In genomic region chr19:2797280-2797679, GRCh38 we compare ENCODE assay signal across 16 cellular contexts. TPM values are rescaled to one million over a fixed set of nuclear protein-coding genes. Genes with fewer than 3 reads are reported as not detected.
DNase-seq lines count a peak whose midpoint lies in the region; ATAC-seq and TF ChIP-seq lines count a peak whose summit lies in the region.
"Had no signal": no experiment of that assay in that cellular context is flagged by ENCODE, and none has a peak within 500 bp of the region (broad histone marks: within the 10 kb centered on the region; RNA-seq: fewer than 3 reads in every experiment).

No MANE protein-coding gene starts in this region.

- H3K9me3 ChIP-seq in heart right ventricle (no peaks in the 10 kb centered on the region), right cardiac atrium (ENCODE audit: control insufficient read depth, low read length) (no peaks in the 10 kb centered on the region)
- H3K9me3 ChIP-seq: HAP-1 had no signal

- DNase-seq in heart right ventricle (peak in 1 of 2 donors; percentile 58), right cardiac atrium (peak; percentile 55 to 78 (median 76)), iPS-NIHi7 (ENCODE audit: extremely low spot score) (no peak), inferior parietal cortex (ENCODE audit: extremely low spot score) (no peak)
- DNase-seq in effector memory CD8-positive, alpha-beta T cell = no peak
- DNase-seq: CD8-positive, alpha-beta T cell; COR-L47; DMS153; DMS79 treated with DMSO at 0.1 percent for 48 hours; EL; GOT3 had no signal

- H3K4me3 Mint-ChIP-seq in effector memory CD8-positive, alpha-beta T cell = no peak overlapping the region
- H3K4me3 Mint-ChIP-seq: B cell; CD14-positive monocyte; CD8-positive, alpha-beta T cell had no signal

- TF ChIP-seq CTCF in VCaP (conservative IDR thresholded peaks at IDR 0.05) (no peak), heart right ventricle (IDR thresholded peaks at IDR 0.05) (no peak)

- H3K36me3 ChIP-seq in heart right ventricle = peaks cover 0 to 84% (median 8%) of the 10 kb centered on the region in 9 donors

- H3K27ac ChIP-seq in VCaP (peak overlapping the region; percentile 90), heart right ventricle (peak overlapping the region; percentile 35 to 89 (median 78)), right cardiac atrium (ENCODE audit: low read length) (peak overlapping the region; percentile 96)

- H3K27me3 ChIP-seq in heart right ventricle (no peaks in the 10 kb centered on the region), right cardiac atrium (ENCODE audit: control insufficient read depth, insufficient read depth) (no peaks in the 10 kb centered on the region)

- peaks cover 0 to 28% (median 19%) of the 10 kb centered on the region in 9 donors for H3K4me1 ChIP-seq in heart right ventricle
- no peaks in the 10 kb centered on the region for H3K4me1 ChIP-seq in right cardiac atrium (ENCODE audit: control insufficient read depth, insufficient read depth, low read length)
- H3K4me1 ChIP-seq: HAP-1 had no signal

- no peaks in the 10 kb centered on the region for H3K4me1 Mint-ChIP-seq in effector memory CD8-positive, alpha-beta T cell (ENCODE audit: low read depth in 2 of 2)
- H3K4me1 Mint-ChIP-seq: CD14-positive monocyte had no signal

- no peak overlapping the region for H3K27ac Mint-ChIP-seq in effector memory CD8-positive, alpha-beta T cell
- H3K27ac Mint-ChIP-seq: B cell; CD8-positive, alpha-beta T cell had no signal

- H3K4me3 ChIP-seq in heart right ventricle = no peak overlapping the region
- H3K4me3 ChIP-seq in right cardiac atrium (ENCODE audit: low read length) = no peak overlapping the region
- H3K4me3 ChIP-seq: HAP-1 had no signal

- intact Hi-C loops in heart right ventricle (cut with DNase I) (no loop called here), right cardiac atrium (cut with DNase I) (no loop called here)

- ATAC-seq in heart right ventricle (peak; percentile 20 to 79 (median 67)), right cardiac atrium (peak; percentile 61 to 72), GM19023 (IDR thresholded peaks at IDR 0.05; ENCODE audit: unreplicated experiment) (no peak)
- no peak for ATAC-seq in effector memory CD8-positive, alpha-beta T cell (replicated peaks)
- ATAC-seq: CD8-positive, alpha-beta T cell had no signal

- WGBS in heart right ventricle, 2 donors = 81 to 87% methylated on average over 15 of the region's 15 CpGs
- WGBS in right cardiac atrium = 75% methylated on average over 15 of the region's 15 CpGs

- H3K27me3 Mint-ChIP-seq in effector memory CD8-positive, alpha-beta T cell = no peaks in the 10 kb centered on the region
- H3K27me3 Mint-ChIP-seq: B cell had no signal

- no peaks in the 10 kb centered on the region for H3K9me3 Mint-ChIP-seq in effector memory CD8-positive, alpha-beta T cell
- H3K9me3 Mint-ChIP-seq: CD8-positive, alpha-beta T cell had no signal

- H3K36me3 Mint-ChIP-seq in effector memory CD8-positive, alpha-beta T cell (ENCODE audit: insufficient read depth) = peaks cover 8% of the 10 kb centered on the region

RNA-seq across cellular contexts. Expression of gene THOP1, which starts 12.0 kb away (rescaled TPM):
- total RNA-seq in heart right ventricle = 10 to 100 TPM; 37.5 to 72.5 (median 41.2) TPM
- 10 to 100 TPM; 84.1 to 85.3 TPM for polyA plus RNA-seq in heart right ventricle
- 10 to 100 TPM; 41.4 to 69.4 (median 54.1) TPM for total RNA-seq in right cardiac atrium
- polyA plus RNA-seq in right cardiac atrium = 64.0 TPM

RNA-seq across cellular contexts. Expression of gene SGTA, which starts 14.2 kb away (rescaled TPM):
- total RNA-seq in heart right ventricle (10 to 100 TPM; 52.6 to 84.9 (median 64.6) TPM), right cardiac atrium (10 to 100 TPM; 53.6 to 84.2 (median 64.6) TPM)
- polyA plus RNA-seq in heart right ventricle (100 to 1,000 TPM in 1 of 2 donors, 10 to 100 TPM in 1; 90.2 to 102 TPM), right cardiac atrium (86.5 TPM)

RNA-seq across cellular contexts. Expression of gene ZNF554, which starts 22.4 kb away (rescaled TPM):
- total RNA-seq in heart right ventricle (1 to 10 TPM; 3.1 to 5.6 (median 4.7) TPM), right cardiac atrium (1 to 10 TPM; 4.7 to 6.7 (median 6.3) TPM)
- polyA plus RNA-seq in heart right ventricle (1 to 10 TPM in 1 of 2 donors, under 1 TPM in 1; 0.94 to 6.7 TPM), right cardiac atrium (4.7 TPM)

RNA-seq across cellular contexts. Expression of gene ZNF555, which starts 44.0 kb away (rescaled TPM):
- 10 to 100 TPM in 2 of 10 donors, 1 to 10 TPM in 8; 4.9 to 11.3 (median 8.5) TPM for total RNA-seq in heart right ventricle
- 1 to 10 TPM; 2.6 to 2.9 TPM for polyA plus RNA-seq in heart right ventricle
- total RNA-seq in right cardiac atrium = 10 to 100 TPM in 2 of 4 donors, 1 to 10 TPM in 2; 8.8 to 15.7 (median 9.6) TPM
- 3.4 TPM for polyA plus RNA-seq in right cardiac atrium

RNA-seq across cellular contexts. Expression of gene SLC39A3, which starts 57.5 kb away (rescaled TPM):
- 10 to 100 TPM; 16.5 to 27.7 (median 21.6) TPM for total RNA-seq in heart right ventricle
- polyA plus RNA-seq in heart right ventricle = 10 to 100 TPM; 26.1 to 66.8 TPM
- total RNA-seq in right cardiac atrium = 10 to 100 TPM; 19.9 to 25.5 (median 23.4) TPM
- 29.3 TPM for polyA plus RNA-seq in right cardiac atrium

Comparison
In these comparisons a context has a peak if more than half of its experiments do, and no peak if none do; other contexts are left out.
1. ATAC-seq: peak in heart right ventricle (8 of 8) and right cardiac atrium (2 of 2); none in effector memory CD8-positive, alpha-beta T cell (single experiment) and GM19023 (single experiment).
2. DNase-seq: peak in right cardiac atrium (3 of 3); none in iPS-NIHi7 (single experiment), effector memory CD8-positive, alpha-beta T cell (0 of 3) and inferior parietal cortex (single experiment).
3. Peak in every context shown above with its lines, with median percentiles within 50 percentile points of each other: H3K27ac ChIP-seq.